ENCODE assay signal across 9 cellular contexts in the genomic region with DNA sequence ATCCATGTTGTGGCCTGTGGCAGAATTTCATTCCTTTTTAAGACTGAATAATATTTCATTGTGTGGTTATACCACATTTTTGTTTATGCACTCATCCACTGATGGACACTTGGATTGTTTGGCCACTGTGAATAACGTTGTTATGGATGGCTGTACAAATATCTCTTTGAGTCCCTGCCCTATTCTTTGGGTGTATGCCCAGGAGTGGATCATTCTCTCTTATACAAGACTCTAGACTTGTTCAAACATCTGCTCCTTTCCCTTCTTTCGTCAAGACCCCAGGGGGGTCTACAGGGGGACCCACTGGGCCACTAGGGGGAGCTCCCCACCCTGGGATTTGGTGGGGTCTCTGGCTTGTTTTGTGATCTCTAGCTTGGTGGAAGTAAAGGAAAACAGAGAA.
DNase-seq lines count a peak whose midpoint lies in the region; ATAC-seq, FAIRE-seq and TF ChIP-seq lines count a peak whose summit lies in the region.
"Had no signal": no experiment of that assay in that cellular context is flagged by ENCODE, and none has a peak within 500 bp of the region (broad histone marks: within the 10 kb centered on the region; RNA-seq: fewer than 3 reads in every experiment).

No MANE protein-coding gene starts in this region.

- intact Hi-C loops in HCT116 (cut with micrococcal nuclease) (no loop called here), pancreas (cut with DNase I) (no loop called here)

- no peak overlapping the region for H2AFZ ChIP-seq in HCT116 (ENCODE audit: low read depth, low read length, poor library complexity, severe bottlenecking)

- no peaks in the 10 kb centered on the region for H4K20me1 ChIP-seq in HCT116 (ENCODE audit: insufficient read depth)

- TF ChIP-seq POLR2A in HCT116 (IDR thresholded peaks at IDR 0.05; ENCODE audit: borderline replicate concordance, extremely low read depth, insufficient read depth, insufficient read length), result no peak

- H3K4me2 ChIP-seq in HCT116 (ENCODE audit: low read length), result no peak overlapping the region

- H3K9me2 ChIP-seq in HCT116 (ENCODE audit: insufficient read depth), result no peaks in the 10 kb centered on the region

- DNase-seq in DMS53 (lab: John Stamatoyannopoulos, UW), result peak; percentile 78
- no peak for DNase-seq in HCT116 (ENCODE audit: low read depth, low spot score)
- DNase-seq in adipocyte (ENCODE audit: low read depth), result peak; percentile 66
- DNase-seq in kidney tubule cell (ENCODE audit: low spot score), result peak; percentile 73
- DNase-seq in hippocampal formation (lab: John Stamatoyannopoulos, UW), result no peak
- no peak for DNase-seq in pancreas
- no peak for DNase-seq in cortex of kidney (lab: John Stamatoyannopoulos, UW)
- no peak for DNase-seq in small intestine
- DNase-seq: stimulated activated naive CD4-positive, alpha-beta T cell had no signal

- H3K9ac ChIP-seq in HCT116 (ENCODE audit: low read length) (no peak overlapping the region), adipocyte (ENCODE audit: low read length) (no peak overlapping the region)

- TF ChIP-seq RAD21 in HCT116 (IDR thresholded peaks at IDR 0.05; ENCODE audit: low read depth), result peak; percentile 43; the same call in 1 of the 2 replicates

- no peak for ATAC-seq in HCT116
- no peak for ATAC-seq in pancreas

- H3K9me3 ChIP-seq in HCT116 (ENCODE audit: control insufficient read depth in 1 of 2, insufficient read depth in 1 of 2, low read depth in 1 of 2, low read length in 2 of 2) (peaks cover 0 to 3% of the 10 kb centered on the region in 2 experiments; a peak in 1 of 4 replicates), adipocyte (ENCODE audit: control insufficient read depth, low read length) (peaks cover 3% of the 10 kb centered on the region), pancreas (no peaks in the 10 kb centered on the region), small intestine (ENCODE audit: control insufficient read depth, low read depth) (no peaks in the 10 kb centered on the region)

- no peak overlapping the region for H3K4me3 ChIP-seq in HCT116 (replicated peaks in 1 of 2; ENCODE audit: low read depth in 1 of 2, low read length in 2 of 2)
- no peak overlapping the region for H3K4me3 ChIP-seq in adipocyte (ENCODE audit: low read length)
- no peak overlapping the region for H3K4me3 ChIP-seq in pancreas
- H3K4me3 ChIP-seq in small intestine (ENCODE audit: low read depth in 1 of 2, low read length in 2 of 2), result no peak overlapping the region

- FAIRE-seq in pancreas (lab: Jason Lieb, UNC) (no peak), small intestine (lab: Jason Lieb, UNC) (no peak)

- H3K27me3 ChIP-seq in HCT116 (ENCODE audit: insufficient read depth, low read length) (peaks cover 10% of the 10 kb centered on the region; the same call in 1 of the 2 replicates), adipocyte (replicated peaks; ENCODE audit: control insufficient read depth, insufficient read depth, low read length) (no peaks in the 10 kb centered on the region), pancreas (no peaks in the 10 kb centered on the region), small intestine (ENCODE audit: control insufficient read depth in 2 of 2, insufficient read depth in 2 of 2, low read length in 2 of 2) (peaks cover 0 to 3% of the 10 kb centered on the region in 2 donors)

- peaks cover 16 to 18% of the 10 kb centered on the region in 2 experiments for H3K4me1 ChIP-seq in HCT116 (ENCODE audit: control insufficient read depth in 1 of 2, insufficient read depth in 2 of 2, low read length in 2 of 2)
- peaks cover 21% of the 10 kb centered on the region for H3K4me1 ChIP-seq in adipocyte (ENCODE audit: control insufficient read depth, insufficient read depth, low read length)
- H3K4me1 ChIP-seq in pancreas, result no peaks in the 10 kb centered on the region
- H3K4me1 ChIP-seq in small intestine (ENCODE audit: control insufficient read depth in 2 of 2, insufficient read depth in 1 of 2, low read depth in 1 of 2, low read length in 1 of 2), result no peaks in the 10 kb centered on the region

- RAD21 ChIA-PET in HCT116 (lab: Charles Lee; ENCODE audit: low non-redundant PET in 1 of 2, low total read pairs in 2 of 2, uncharacterized antibody in 2 of 2, unreplicated experiment in 2 of 2), result interaction anchor here in 1 of 2 experiments (0.9 kb wide), 1 partner anchor 66 kb away, joined by 6 read pairs; no protein-coding TSS in a partner anchor

- no peaks in the 10 kb centered on the region for H3K36me3 ChIP-seq in HCT116 (ENCODE audit: control insufficient read depth in 1 of 2, insufficient read depth in 2 of 2, low read length in 2 of 2)
- H3K36me3 ChIP-seq in adipocyte (ENCODE audit: control insufficient read depth, insufficient read depth, low read length, severe bottlenecking), result no peaks in the 10 kb centered on the region
- no peaks in the 10 kb centered on the region for H3K36me3 ChIP-seq in pancreas
- H3K36me3 ChIP-seq in small intestine (ENCODE audit: control insufficient read depth in 2 of 2, insufficient read depth in 2 of 2, low read length in 2 of 2), result no peaks in the 10 kb centered on the region

- WGBS in pancreas, 2 donors, result 14 to 27% methylated on average over 2 of the region's 2 CpGs
- 22 to 29% (median 27%) methylated on average over 2 of the region's 2 CpGs for WGBS in small intestine, 3 donors

- CTCF ChIA-PET in HCT116 (lab: Charles Lee), result interaction anchor here (0.6 to 1.5 kb wide), 3 partner anchors 66 to 399 kb away, joined by 3 read pairs; no protein-coding TSS in a partner anchor

- POLR2A ChIA-PET in HCT116 (lab: Charles Lee), result no interaction called here

- peak; percentile 14 to 73 (median 71); a peak in 4 of 6 replicates for TF ChIP-seq CTCF in HCT116 (IDR thresholded peaks at IDR 0.05 in 2 of 3, conservative IDR thresholded peaks at IDR 0.05 in 1 of 3; ENCODE audit: borderline replicate concordance in 1 of 3, insufficient read depth in 1 of 3, low read depth in 2 of 3, low read length in 2 of 3)
- no peak for TF ChIP-seq CTCF in pancreas (IDR thresholded peaks at IDR 0.05)

- no peaks in the 10 kb centered on the region for H3K79me2 ChIP-seq in HCT116 (ENCODE audit: insufficient read depth, low read length)

- BruUV-seq in HCT116 (replicated peaks; lab: Mats Ljungman, UMichigan), result no TSS peak

- H3K27ac ChIP-seq in HCT116 (ENCODE audit: low read depth, low read length) (no peak overlapping the region), pancreas (no peak overlapping the region), small intestine (ENCODE audit: low read depth in 1 of 2, low read length in 1 of 2) (no peak overlapping the region)

TF ChIP-seq in HCT116, 20 proteins besides CTCF, POLR2A, EP300 and RAD21 (continues in another document):
- TF ChIP-seq EZH2phosphoT487 (IDR thresholded peaks at IDR 0.05; ENCODE audit: borderline replicate concordance) (no peak), MAX (IDR thresholded peaks at IDR 0.05) (no peak), SP1 (IDR thresholded peaks at IDR 0.05; ENCODE audit: low read depth) (no peak), FOSL1 (IDR thresholded peaks at IDR 0.05; ENCODE audit: low read depth) (no peak), SRF (IDR thresholded peaks at IDR 0.05; ENCODE audit: low read depth) (no peak), POLR2AphosphoS5 (IDR thresholded peaks at IDR 0.05; ENCODE audit: low read depth, low read length) (no peak), YY1 (IDR thresholded peaks at IDR 0.05; ENCODE audit: extremely low read depth, insufficient replicate concordance, low read depth, low read length) (no peak), ZFX (IDR thresholded peaks at IDR 0.05) (no peak), JUND (IDR thresholded peaks at IDR 0.05) (no peak)
- TF ChIP-seq, protein P1, sequence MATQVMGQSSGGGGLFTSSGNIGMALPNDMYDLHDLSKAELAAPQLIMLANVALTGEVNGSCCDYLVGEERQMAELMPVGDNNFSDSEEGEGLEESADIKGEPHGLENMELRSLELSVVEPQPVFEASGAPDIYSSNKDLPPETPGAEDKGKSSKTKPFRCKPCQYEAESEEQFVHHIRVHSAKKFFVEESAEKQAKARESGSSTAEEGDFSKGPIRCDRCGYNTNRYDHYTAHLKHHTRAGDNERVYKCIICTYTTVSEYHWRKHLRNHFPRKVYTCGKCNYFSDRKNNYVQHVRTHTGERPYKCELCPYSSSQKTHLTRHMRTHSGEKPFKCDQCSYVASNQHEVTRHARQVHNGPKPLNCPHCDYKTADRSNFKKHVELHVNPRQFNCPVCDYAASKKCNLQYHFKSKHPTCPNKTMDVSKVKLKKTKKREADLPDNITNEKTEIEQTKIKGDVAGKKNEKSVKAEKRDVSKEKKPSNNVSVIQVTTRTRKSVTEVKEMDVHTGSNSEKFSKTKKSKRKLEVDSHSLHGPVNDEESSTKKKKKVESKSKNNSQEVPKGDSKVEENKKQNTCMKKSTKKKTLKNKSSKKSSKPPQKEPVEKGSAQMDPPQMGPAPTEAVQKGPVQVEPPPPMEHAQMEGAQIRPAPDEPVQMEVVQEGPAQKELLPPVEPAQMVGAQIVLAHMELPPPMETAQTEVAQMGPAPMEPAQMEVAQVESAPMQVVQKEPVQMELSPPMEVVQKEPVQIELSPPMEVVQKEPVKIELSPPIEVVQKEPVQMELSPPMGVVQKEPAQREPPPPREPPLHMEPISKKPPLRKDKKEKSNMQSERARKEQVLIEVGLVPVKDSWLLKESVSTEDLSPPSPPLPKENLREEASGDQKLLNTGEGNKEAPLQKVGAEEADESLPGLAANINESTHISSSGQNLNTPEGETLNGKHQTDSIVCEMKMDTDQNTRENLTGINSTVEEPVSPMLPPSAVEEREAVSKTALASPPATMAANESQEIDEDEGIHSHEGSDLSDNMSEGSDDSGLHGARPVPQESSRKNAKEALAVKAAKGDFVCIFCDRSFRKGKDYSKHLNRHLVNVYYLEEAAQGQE (IDR thresholded peaks at IDR 0.05; ENCODE audit: low read depth), result no peak
- TF ChIP-seq, protein P2, sequence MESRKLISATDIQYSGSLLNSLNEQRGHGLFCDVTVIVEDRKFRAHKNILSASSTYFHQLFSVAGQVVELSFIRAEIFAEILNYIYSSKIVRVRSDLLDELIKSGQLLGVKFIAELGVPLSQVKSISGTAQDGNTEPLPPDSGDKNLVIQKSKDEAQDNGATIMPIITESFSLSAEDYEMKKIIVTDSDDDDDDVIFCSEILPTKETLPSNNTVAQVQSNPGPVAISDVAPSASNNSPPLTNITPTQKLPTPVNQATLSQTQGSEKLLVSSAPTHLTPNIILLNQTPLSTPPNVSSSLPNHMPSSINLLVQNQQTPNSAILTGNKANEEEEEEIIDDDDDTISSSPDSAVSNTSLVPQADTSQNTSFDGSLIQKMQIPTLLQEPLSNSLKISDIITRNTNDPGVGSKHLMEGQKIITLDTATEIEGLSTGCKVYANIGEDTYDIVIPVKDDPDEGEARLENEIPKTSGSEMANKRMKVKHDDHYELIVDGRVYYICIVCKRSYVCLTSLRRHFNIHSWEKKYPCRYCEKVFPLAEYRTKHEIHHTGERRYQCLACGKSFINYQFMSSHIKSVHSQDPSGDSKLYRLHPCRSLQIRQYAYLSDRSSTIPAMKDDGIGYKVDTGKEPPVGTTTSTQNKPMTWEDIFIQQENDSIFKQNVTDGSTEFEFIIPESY (IDR thresholded peaks at IDR 0.05; ENCODE audit: extremely low read depth, insufficient replicate concordance, low read length), result no peak

Comparison
In these comparisons a context has a peak if more than half of its experiments do, and no peak if none do; other contexts are left out.
1. DNase-seq: peak in DMS53 (single experiment), adipocyte (single experiment) and kidney tubule cell (single experiment); none in HCT116 (single experiment), hippocampal formation (0 of 2), pancreas (0 of 6), cortex of kidney (single experiment) and small intestine (single experiment).
2. CTCF ChIP-seq: peak in HCT116 (3 of 3); none in pancreas (0 of 4).